30 cellular contexts compared by ENCODE assay signal in the genomic region with DNA sequence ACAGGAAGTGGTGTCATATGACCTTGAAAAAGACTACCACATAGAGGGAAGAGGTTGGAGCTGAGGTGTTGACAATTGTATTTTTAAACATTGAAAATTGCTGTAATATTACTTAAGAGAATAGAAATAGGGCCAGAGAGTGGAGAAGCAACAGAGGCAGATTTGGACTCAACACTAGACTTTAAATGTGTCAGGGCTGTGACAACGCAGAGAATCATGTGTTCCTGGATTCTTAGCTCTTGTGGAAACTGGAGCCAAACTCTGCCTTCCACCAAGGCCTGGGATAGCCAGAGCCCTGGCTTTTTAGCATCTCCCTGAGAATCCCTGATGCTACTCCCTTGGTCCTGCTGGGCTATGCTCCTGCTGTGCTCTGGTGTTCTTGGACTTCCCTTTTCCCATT.
"Had no signal": no experiment of that assay in that cellular context is flagged by ENCODE, and none has a peak within 500 bp of the region (broad histone marks: within the 10 kb centered on the region; RNA-seq: fewer than 3 reads in every experiment).

No MANE protein-coding gene starts in this region.

- H3K9me3 ChIP-seq: esophagus muscularis mucosa, gastrocnemius medialis, heart left ventricle had no signal

- H3K27me3 Mint-ChIP-seq: activated B cell treated with CpG ODN at 0.5 μM for 24 hours; activated CD4-positive, alpha-beta memory T cell treated with anti-CD3 and anti-CD28 coated beads for 36 hours; activated CD4-positive, alpha-beta T cell treated with anti-CD3 and anti-CD28 coated beads, Interleukin-2, amount 10 ng/mL, durations not matched to agents 24 days and 14 days; activated T-helper 17 cell treated with anti-CD3 and anti-CD28 coated beads, Interleukin-2, amount 50 U/mL, for 72 hours; central memory CD8-positive, alpha-beta T cell; effector memory CD8-positive, alpha-beta T cell; T-helper 17 cell had no signal

- H3K4me3 ChIP-seq: esophagus muscularis mucosa, gastrocnemius medialis, heart left ventricle, hepatocyte had no signal

- ATAC-seq: activated CD4-positive, CD25-positive, alpha-beta regulatory T cell treated with anti-CD3 and anti-CD28 coated beads, Interleukin-2, amount 50 U/mL, for 24 hours; activated T-cell treated with anti-CD3 and anti-CD28 coated beads, Interleukin-2, amount 50 U/mL, for 4 hours; activated T-helper 17 cell treated with anti-CD3 and anti-CD28 coated beads, Interleukin-2, amount 50 U/mL, for 72 hours; effector memory CD8-positive, alpha-beta T cell; foreskin keratinocyte; gastrocnemius medialis; T-helper 17 cell had no signal

- H3K4me3 Mint-ChIP-seq: activated B cell treated with CpG ODN at 0.5 μM for 24 hours; activated CD4-positive, alpha-beta memory T cell treated with anti-CD3 and anti-CD28 coated beads for 36 hours; activated CD4-positive, alpha-beta T cell treated with anti-CD3 and anti-CD28 coated beads, Interleukin-2, amount 10 ng/mL, durations not matched to agents 24 days and 14 days; activated naive CD8-positive, alpha-beta T cell; activated T-cell treated with anti-CD3 and anti-CD28 coated beads, Interleukin-2, amount 50 U/mL, for 4 hours; activated T-helper 17 cell treated with anti-CD3 and anti-CD28 coated beads, Interleukin-2, amount 50 U/mL, for 72 hours; central memory CD8-positive, alpha-beta T cell; effector memory CD8-positive, alpha-beta T cell; T-helper 17 cell; T-helper 2 cell treated with Interferon-gamma antibody and Interleukin-4, amounts not matched to agents 5 μg/mL and 100 μg/mL, for 36 hours had no signal

- H3K36me3 ChIP-seq: brain microvascular endothelial cell, esophagus muscularis mucosa, gastrocnemius medialis, heart left ventricle, WERI-Rb-1 had no signal

- H3K27me3 ChIP-seq: brain microvascular endothelial cell, esophagus muscularis mucosa, foreskin keratinocyte, gastrocnemius medialis, heart left ventricle, hepatocyte had no signal

- H3K9me3 Mint-ChIP-seq: activated CD4-positive, alpha-beta T cell treated with anti-CD3 and anti-CD28 coated beads, Interleukin-2, amount 10 ng/mL, durations not matched to agents 24 days and 14 days; activated T-helper 17 cell treated with anti-CD3 and anti-CD28 coated beads, Interleukin-2, amount 50 U/mL, for 72 hours; T-helper 2 cell treated with Interferon-gamma antibody and Interleukin-4, amounts not matched to agents 5 μg/mL and 100 μg/mL, for 36 hours had no signal

- H3K4me1 ChIP-seq: esophagus muscularis mucosa, foreskin keratinocyte had no signal

- H3K4me1 Mint-ChIP-seq: activated T-helper 17 cell treated with anti-CD3 and anti-CD28 coated beads, Interleukin-2, amount 50 U/mL, for 72 hours; central memory CD8-positive, alpha-beta T cell; T-helper 17 cell had no signal

- H3K36me3 Mint-ChIP-seq: activated CD4-positive, alpha-beta memory T cell treated with anti-CD3 and anti-CD28 coated beads for 36 hours; activated naive CD8-positive, alpha-beta T cell had no signal

- DNase-seq: activated B cell treated with CpG ODN at 0.5 μM for 24 hours; activated CD4-positive, alpha-beta memory T cell treated with anti-CD3 and anti-CD28 coated beads for 36 hours; activated CD4-positive, alpha-beta T cell treated with anti-CD3 and anti-CD28 coated beads, Interleukin-2, amount 10 ng/mL, durations not matched to agents 24 days and 14 days; activated CD8-positive, alpha-beta memory T cell treated with anti-CD3 and anti-CD28 coated beads for 24 hours; activated effector memory CD4-positive, alpha-beta T cell treated with Interleukin-2 at 50 U/mL for 16 hours; activated gamma-delta T cell treated with Interleukin-2 at 50 U/mL for 16 hours; activated naive CD4-positive, alpha-beta T cell treated with anti-CD3 and anti-CD28 coated beads, Interleukin-2, amount 50 U/mL, for 16 hours; activated naive CD4-positive, alpha-beta T cell treated with Interleukin-2 at 50 U/mL for 16 hours; activated T-cell treated with anti-CD3 and anti-CD28 coated beads, Interleukin-2, amount 50 U/mL, for 4 hours; brain microvascular endothelial cell; cortex of kidney; dermis blood vessel endothelial cell; effector CD4-positive, alpha-beta T cell; effector memory CD8-positive, alpha-beta T cell; erythroblast; foreskin keratinocyte; gastrocnemius medialis; glutamatergic neuron; T-helper 1 cell; T-helper 17 cell; T1000; WERI-Rb-1 had no signal

- H3K27ac Mint-ChIP-seq: activated B cell treated with CpG ODN at 0.5 μM for 24 hours; activated CD4-positive, alpha-beta memory T cell treated with anti-CD3 and anti-CD28 coated beads for 36 hours; activated CD4-positive, alpha-beta T cell treated with anti-CD3 and anti-CD28 coated beads, Interleukin-2, amount 10 ng/mL, durations not matched to agents 24 days and 14 days; activated naive CD8-positive, alpha-beta T cell; activated T-helper 17 cell treated with anti-CD3 and anti-CD28 coated beads, Interleukin-2, amount 50 U/mL, for 72 hours; effector memory CD8-positive, alpha-beta T cell; T-helper 17 cell; T-helper 2 cell treated with Interferon-gamma antibody and Interleukin-4, amounts not matched to agents 5 μg/mL and 100 μg/mL, for 36 hours had no signal

- H3K27ac ChIP-seq: brain microvascular endothelial cell, esophagus muscularis mucosa, foreskin keratinocyte, gastrocnemius medialis, hepatocyte, WERI-Rb-1 had no signal
